Comparison of ENCODE assay signal across 8 cellular contexts in the genomic region with DNA sequence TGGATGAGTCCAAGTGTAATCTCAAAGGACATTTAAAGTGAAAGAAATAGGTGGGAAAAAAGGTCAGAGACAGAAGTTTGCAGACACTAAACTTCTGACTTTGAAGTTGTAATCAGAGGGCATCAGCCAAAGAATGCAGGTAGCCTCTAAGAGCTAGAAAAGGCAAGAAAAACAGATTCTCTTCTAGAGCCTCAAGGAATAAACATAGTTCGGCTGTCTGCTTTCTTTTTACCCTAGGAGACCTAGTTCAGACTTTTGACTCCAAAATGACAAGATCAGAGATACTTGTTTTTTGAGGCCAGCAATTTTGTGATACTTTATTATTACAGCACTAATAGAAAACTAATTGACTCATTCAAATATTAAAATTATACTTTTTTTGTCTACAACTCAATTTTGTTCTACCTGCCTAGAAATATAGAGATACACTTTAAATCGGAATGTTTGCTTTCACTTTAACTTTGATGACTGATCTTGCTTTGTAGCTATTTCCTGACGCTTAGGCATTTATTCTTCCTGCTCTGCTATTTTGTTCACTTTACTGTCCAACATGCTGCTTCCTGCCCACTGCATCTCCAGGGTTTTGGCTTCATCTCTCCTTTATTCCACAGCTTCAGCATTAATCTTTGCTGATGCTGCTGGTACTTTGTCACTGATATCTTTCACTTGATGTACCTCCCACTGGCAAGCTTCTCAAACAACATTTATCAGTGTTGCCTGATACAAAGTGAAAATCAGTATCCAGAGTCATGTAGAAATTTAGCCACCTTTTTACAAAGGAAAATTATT.
A peak's percentile ranks its signal among the peaks of the same experiment; 100 is the strongest.
DNase-seq lines count a peak whose midpoint lies in the region; ATAC-seq and TF ChIP-seq lines count a peak whose summit lies in the region.

No MANE protein-coding gene starts in this region.

- peaks cover 29% of the 10 kb centered on the region for H3K4me1 Mint-ChIP-seq in CD4-positive, alpha-beta T cell (ENCODE audit: low read depth)
- peaks cover 15% of the 10 kb centered on the region for H3K4me1 Mint-ChIP-seq in T-helper 2 cell treated with Interferon-gamma antibody and Interleukin-4, amounts not matched to agents 5 μg/mL and 100 μg/mL, for 36 hours (ENCODE audit: low read depth)
- H3K4me1 Mint-ChIP-seq in immature natural killer cell = peaks cover 10 to 20% of the 10 kb centered on the region in 2 donors

- no peaks in the 10 kb centered on the region for H3K9me3 ChIP-seq in CD4-positive, alpha-beta T cell (ENCODE audit: control insufficient read depth, low read length)
- H3K9me3 ChIP-seq in thyroid gland = no peaks in the 10 kb centered on the region

- no peak overlapping the region for H3K27ac ChIP-seq in CD4-positive, alpha-beta T cell (ENCODE audit: low read depth, low read length)
- no peak overlapping the region for H3K27ac ChIP-seq in thyroid gland

- TF ChIP-seq CTCF in CD4-positive, alpha-beta T cell (IDR thresholded peaks at IDR 0.05) = no peak
- no peak for TF ChIP-seq CTCF in thyroid gland (IDR thresholded peaks at IDR 0.05)
- TF ChIP-seq CTCF in GM13977 (IDR thresholded peaks at IDR 0.05; ENCODE audit: extremely low read depth, insufficient read depth, missing control alignments) = no peak

- POLR2A ChIA-PET in CD4-positive, alpha-beta T cell (lab: Charles Lee) = interaction anchor here (0.7 to 1.1 kb wide), 2 partner anchors 22 kb away, joined by 3 read pairs; no protein-coding TSS in a partner anchor

- H3K4me3 ChIP-seq in thyroid gland (replicated peaks in 1 of 3) = no peak overlapping the region

- H3K4me1 ChIP-seq in thyroid gland = no peaks in the 10 kb centered on the region

- ATAC-seq in CD4-positive, alpha-beta T cell (ENCODE audit: poor library complexity) = no peak
- ATAC-seq in GM21528 (IDR thresholded peaks at IDR 0.05; ENCODE audit: low FRiP score, unreplicated experiment) = peak; percentile 60

- TF ChIP-seq POLR2A in thyroid gland (IDR thresholded peaks at IDR 0.05) = no peak

- no peaks in the 10 kb centered on the region for H3K9me3 Mint-ChIP-seq in CD4-positive, alpha-beta T cell
- H3K9me3 Mint-ChIP-seq in T-helper 2 cell treated with Interferon-gamma antibody and Interleukin-4, amounts not matched to agents 5 μg/mL and 100 μg/mL, for 36 hours = no peaks in the 10 kb centered on the region
- H3K9me3 Mint-ChIP-seq in immature natural killer cell = peaks cover 0 to 15% (median 3%) of the 10 kb centered on the region in 6 donors

- in situ Hi-C loops in GM13977 (cut with MboI; ENCODE audit: low pct_unique_long_range_greater_than_20kb, low sequenced_read_pairs, unreplicated experiment) = no loop called here

- H3K4me3 Mint-ChIP-seq in CD4-positive, alpha-beta T cell = peak overlapping the region; percentile 88
- H3K4me3 Mint-ChIP-seq in T-helper 2 cell treated with Interferon-gamma antibody and Interleukin-4, amounts not matched to agents 5 μg/mL and 100 μg/mL, for 36 hours = peak overlapping the region; percentile 90
- peak overlapping the region; percentile 62 to 83 (median 74) for H3K4me3 Mint-ChIP-seq in immature natural killer cell

- CTCF ChIA-PET in CD4-positive, alpha-beta T cell (lab: Charles Lee) = no interaction called here

- WGBS in thyroid gland, 2 donors = 30 to 42% methylated on average over 3 of the region's 3 CpGs

- intact Hi-C loops in CD4-positive, alpha-beta T cell (cut with DNase I, micrococcal nuclease) = no loop called here
- intact Hi-C loops in thyroid gland (cut with DNase I) = no loop called here

- no peaks in the 10 kb centered on the region for H3K27me3 ChIP-seq in CD4-positive, alpha-beta T cell (ENCODE audit: control insufficient read depth, insufficient read depth, low read length)
- no peaks in the 10 kb centered on the region for H3K27me3 ChIP-seq in thyroid gland

- H3K27ac Mint-ChIP-seq in CD4-positive, alpha-beta T cell = peak overlapping the region; percentile 40
- H3K27ac Mint-ChIP-seq in T-helper 2 cell treated with Interferon-gamma antibody and Interleukin-4, amounts not matched to agents 5 μg/mL and 100 μg/mL, for 36 hours = peak overlapping the region; percentile 87
- peak overlapping the region in 2 of 6 donors; percentile 3 to 55 for H3K27ac Mint-ChIP-seq in immature natural killer cell

- no peak for DNase-seq in CD4-positive, alpha-beta T cell
- no peak for DNase-seq in T-helper 2 cell treated with Interferon-gamma antibody and Interleukin-4, amounts not matched to agents 5 μg/mL and 100 μg/mL, for 36 hours (ENCODE audit: low spot score)
- no peak for DNase-seq in immature natural killer cell
- DNase-seq in thyroid gland = no peak
- no peak for DNase-seq in AML-193 (lab: John Stamatoyannopoulos, UW)
- no peak for DNase-seq in stimulated activated CD4-positive, alpha-beta T cell treated with anti-CD3 and anti-CD28 coated beads, Interleukin-4, amount 100 ng/mL, for 24 hours
- no peak for DNase-seq in GM13977 (ENCODE audit: low spot score)

- H3K36me3 Mint-ChIP-seq in CD4-positive, alpha-beta T cell (ENCODE audit: low read depth) = no peaks in the 10 kb centered on the region
- no peaks in the 10 kb centered on the region for H3K36me3 Mint-ChIP-seq in T-helper 2 cell treated with Interferon-gamma antibody and Interleukin-4, amounts not matched to agents 5 μg/mL and 100 μg/mL, for 36 hours (ENCODE audit: low read depth)
- H3K36me3 Mint-ChIP-seq in immature natural killer cell = no peaks in the 10 kb centered on the region

- no peaks in the 10 kb centered on the region for H3K27me3 Mint-ChIP-seq in CD4-positive, alpha-beta T cell
- peaks cover 3% of the 10 kb centered on the region for H3K27me3 Mint-ChIP-seq in T-helper 2 cell treated with Interferon-gamma antibody and Interleukin-4, amounts not matched to agents 5 μg/mL and 100 μg/mL, for 36 hours (ENCODE audit: low read depth)
- peaks cover 0 to 2% (median 0%) of the 10 kb centered on the region in 3 donors for H3K27me3 Mint-ChIP-seq in immature natural killer cell (ENCODE audit: low read depth in 3 of 3)

- H3K36me3 ChIP-seq in thyroid gland = no peaks in the 10 kb centered on the region
